8 cellular contexts compared by ENCODE assay signal in genomic region chr22:50191041-50191740, GRCh38. TPM values are rescaled to one million over a fixed set of nuclear protein-coding genes. Genes with fewer than 3 reads are reported as not detected.
DNase-seq lines count a peak whose midpoint lies in the region; ATAC-seq and TF ChIP-seq lines count a peak whose summit lies in the region.

No MANE protein-coding gene starts in this region.

- intact Hi-C loops in right lobe of liver (cut with DNase I): no loop called here

- peaks cover 0 to 43% (median 15%) of the 10 kb centered on the region in 4 donors for H3K4me1 ChIP-seq in right lobe of liver

- H3K27ac ChIP-seq in 22Rv1: peak overlapping the region; percentile 80
- H3K27ac ChIP-seq in SU-DHL-6 (ENCODE audit: low read depth, low read length): peak overlapping the region; percentile 99
- H3K27ac ChIP-seq in adipose tissue (ENCODE audit: low read depth, low read length): peak overlapping the region; percentile 53
- H3K27ac ChIP-seq in right lobe of liver: peak overlapping the region; percentile 59 to 78 (median 77)

- H3K9ac ChIP-seq in SU-DHL-6 (ENCODE audit: low read length): peak overlapping the region; percentile 99

- H3K9me2 ChIP-seq in SU-DHL-6 (replicated peaks; ENCODE audit: insufficient read depth, low read length): no peaks in the 10 kb centered on the region

- ATAC-seq in GM21717 (IDR thresholded peaks at IDR 0.05; ENCODE audit: unreplicated experiment) (peak; percentile 27), right lobe of liver (peak in 2 of 4 donors; percentile 2)

- H3K79me2 ChIP-seq in SU-DHL-6 (ENCODE audit: insufficient read depth, low read length): peaks cover 39% of the 10 kb centered on the region

- H3K4me2 ChIP-seq in SU-DHL-6 (ENCODE audit: low read depth, low read length, poor library complexity, severe bottlenecking): peak overlapping the region; percentile 87

- H3K36me3 ChIP-seq in SU-DHL-6 (ENCODE audit: low read length): no peaks in the 10 kb centered on the region
- no peaks in the 10 kb centered on the region for H3K36me3 ChIP-seq in right lobe of liver

- TF ChIP-seq CTCF in 22Rv1 (IDR thresholded peaks at IDR 0.05): no peak
- TF ChIP-seq CTCF in SU-DHL-6 (IDR thresholded peaks at IDR 0.05; ENCODE audit: insufficient read depth, low read length, poor library complexity, severe bottlenecking): no peak
- no peak for TF ChIP-seq CTCF in right lobe of liver (IDR thresholded peaks at IDR 0.05)

- no peak overlapping the region for H2AFZ ChIP-seq in SU-DHL-6 (ENCODE audit: low read depth, low read length, severe bottlenecking)

- H3K4me3 ChIP-seq in SU-DHL-6 (ENCODE audit: insufficient read depth, low read length, poor library complexity, severe bottlenecking) (peak overlapping the region; percentile 42), right lobe of liver (peak overlapping the region; percentile 27 to 56 (median 46))

- H4K20me1 ChIP-seq in SU-DHL-6 (ENCODE audit: low read depth, low read length): no peaks in the 10 kb centered on the region

- TF ChIP-seq POLR2A in right lobe of liver (IDR thresholded peaks at IDR 0.05): no peak

- H3F3A ChIP-seq in SU-DHL-6 (ENCODE audit: insufficient read depth): peaks cover 68% of the 10 kb centered on the region

- WGBS in adipose tissue, 3 donors: 36 to 48% (median 47%) methylated on average over 15 to 17 of the region's 17 CpGs
- WGBS in right lobe of liver (ENCODE audit: insufficient coverage, low coverage, low lambda C conversion rate, missing lambda C conversion rate): 47% methylated on average over 11 of the region's 17 CpGs

- H3K9me3 ChIP-seq in SU-DHL-6 (ENCODE audit: insufficient read depth, low read length) (no peaks in the 10 kb centered on the region), right lobe of liver (no peaks in the 10 kb centered on the region)

- H3K27me3 ChIP-seq in SU-DHL-6 (ENCODE audit: low read length) (no peaks in the 10 kb centered on the region), right lobe of liver (no peaks in the 10 kb centered on the region)

- DNase-seq in right lobe of liver: no peak
- peak; percentile 38 to 60 for DNase-seq in stimulated activated CD8-positive, alpha-beta memory T cell treated with anti-CD3 and anti-CD28 coated beads, Interleukin-4, amount 100 ng/mL, for 4 hours (ENCODE audit: low read depth in 2 of 2, low spot score in 1 of 2)
- DNase-seq in COLO829 (ENCODE audit: low spot score): no peak
- no peak for DNase-seq in GM19240 (ENCODE audit: insufficient read length, low spot score)

RNA-seq across cellular contexts. Expression of gene TRABD, which starts 5.5 kb away (rescaled TPM):
- 10 to 100 TPM; 25.8 to 79.1 (median 38.9) TPM for polyA plus RNA-seq in adipose tissue
- total RNA-seq in right lobe of liver: 10 to 100 TPM; 18.9 to 30.2 (median 22.8) TPM

RNA-seq across cellular contexts. Expression of gene SELENOO, which starts 9.6 kb away (rescaled TPM):
- polyA plus RNA-seq in adipose tissue: 10 to 100 TPM; 21.3 to 22.3 (median 21.4) TPM
- 10 to 100 TPM; 51.1 to 67.8 (median 59.2) TPM for total RNA-seq in right lobe of liver

RNA-seq across cellular contexts. Expression of gene PANX2, which starts 20.7 kb away (rescaled TPM):
- under 1 TPM; 0.34 to 0.46 (median 0.36) TPM for polyA plus RNA-seq in adipose tissue
- total RNA-seq in right lobe of liver: 10 to 100 TPM in 1 of 6 experiments, 1 to 10 TPM in 5; 3.9 to 12.3 (median 7.2) TPM

RNA-seq across cellular contexts. Expression of gene TUBGCP6, which starts 53.6 kb away (rescaled TPM):
- polyA plus RNA-seq in adipose tissue: 10 to 100 TPM; 30.9 to 33.9 (median 32.4) TPM
- 10 to 100 TPM; 10.4 to 22.6 (median 14.6) TPM for total RNA-seq in right lobe of liver

RNA-seq across cellular contexts. Expression of gene HDAC10, which starts 59.9 kb away (rescaled TPM):
- 10 to 100 TPM; 23.7 to 30.9 (median 24.0) TPM for polyA plus RNA-seq in adipose tissue
- total RNA-seq in right lobe of liver: 10 to 100 TPM; 19.6 to 30.5 (median 23.0) TPM

Comparison
In these comparisons a context has a peak if more than half of its experiments do, and no peak if none do; other contexts are left out.
1. DNase-seq: peak in stimulated activated CD8-positive, alpha-beta memory T cell treated with anti-CD3 and anti-CD28 coated beads, Interleukin-4, amount 100 ng/mL, for 4 hours (2 of 2); none in right lobe of liver (0 of 3), COLO829 (single experiment) and GM19240 (single experiment).
2. Peak in every context shown above with its lines, with median percentiles within 50 percentile points of each other: H3K27ac ChIP-seq.